ENCODE assay signal across 1 cellular context in the genomic region with DNA sequence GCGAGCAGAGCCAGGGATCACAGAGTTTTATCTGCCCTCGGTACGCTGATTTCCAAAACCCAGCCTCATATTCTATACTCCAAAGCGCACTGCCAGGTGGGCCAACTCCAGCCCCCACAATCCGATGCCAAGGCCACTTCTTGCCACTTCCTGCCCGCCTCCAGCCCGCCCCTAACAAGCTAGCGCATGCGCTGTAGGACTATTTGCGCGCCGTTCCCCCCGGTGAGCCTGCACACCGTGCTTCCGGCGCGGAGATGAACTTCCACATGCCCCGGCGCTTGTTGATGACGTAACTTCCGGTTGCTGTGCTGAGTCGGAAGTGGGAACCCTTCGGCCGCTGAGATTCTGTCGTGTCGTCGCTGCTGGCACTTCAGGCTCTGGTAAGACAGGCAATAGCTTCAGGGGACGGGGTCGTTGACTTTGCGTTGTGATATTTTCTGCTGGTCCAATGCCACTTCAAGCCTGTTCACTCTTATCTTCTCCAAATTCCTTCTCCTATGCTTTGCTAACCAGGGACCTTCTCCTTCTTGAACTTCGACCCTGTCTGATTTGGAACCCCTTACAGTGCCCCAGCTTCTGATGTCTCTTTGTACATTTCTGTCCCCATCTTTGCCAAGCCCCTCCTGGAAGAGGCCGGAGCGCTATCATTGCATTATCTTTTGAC.
TF ChIP-seq lines count a peak whose summit lies in the region.

A gene with protein sequence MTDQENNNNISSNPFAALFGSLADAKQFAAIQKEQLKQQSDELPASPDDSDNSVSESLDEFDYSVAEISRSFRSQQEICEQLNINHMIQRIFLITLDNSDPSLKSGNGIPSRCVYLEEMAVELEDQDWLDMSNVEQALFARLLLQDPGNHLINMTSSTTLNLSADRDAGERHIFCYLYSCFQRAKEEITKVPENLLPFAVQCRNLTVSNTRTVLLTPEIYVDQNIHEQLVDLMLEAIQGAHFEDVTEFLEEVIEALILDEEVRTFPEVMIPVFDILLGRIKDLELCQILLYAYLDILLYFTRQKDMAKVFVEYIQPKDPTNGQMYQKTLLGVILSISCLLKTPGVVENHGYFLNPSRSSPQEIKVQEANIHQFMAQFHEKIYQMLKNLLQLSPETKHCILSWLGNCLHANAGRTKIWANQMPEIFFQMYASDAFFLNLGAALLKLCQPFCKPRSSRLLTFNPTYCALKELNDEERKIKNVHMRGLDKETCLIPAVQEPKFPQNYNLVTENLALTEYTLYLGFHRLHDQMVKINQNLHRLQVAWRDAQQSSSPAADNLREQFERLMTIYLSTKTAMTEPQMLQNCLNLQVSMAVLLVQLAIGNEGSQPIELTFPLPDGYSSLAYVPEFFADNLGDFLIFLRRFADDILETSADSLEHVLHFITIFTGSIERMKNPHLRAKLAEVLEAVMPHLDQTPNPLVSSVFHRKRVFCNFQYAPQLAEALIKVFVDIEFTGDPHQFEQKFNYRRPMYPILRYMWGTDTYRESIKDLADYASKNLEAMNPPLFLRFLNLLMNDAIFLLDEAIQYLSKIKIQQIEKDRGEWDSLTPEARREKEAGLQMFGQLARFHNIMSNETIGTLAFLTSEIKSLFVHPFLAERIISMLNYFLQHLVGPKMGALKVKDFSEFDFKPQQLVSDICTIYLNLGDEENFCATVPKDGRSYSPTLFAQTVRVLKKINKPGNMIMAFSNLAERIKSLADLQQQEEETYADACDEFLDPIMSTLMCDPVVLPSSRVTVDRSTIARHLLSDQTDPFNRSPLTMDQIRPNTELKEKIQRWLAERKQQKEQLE (plus strand): TSS at position 306 of the 664 bp plus-strand sequence. CDS start 5,481 bp downstream, outside the sequence.

TF ChIP-seq in K562, 482 proteins besides CTCF, POLR2A, EP300 and RAD21 (continued from another document and continues in another):
- no peak for TF ChIP-seq KAT2B (IDR thresholded peaks at IDR 0.05; ENCODE audit: low read depth, low read length)
- TF ChIP-seq MYBL2 (IDR thresholded peaks at IDR 0.05; ENCODE audit: low read depth): no peak; the same call in 1 of the 2 replicates
- no peak for TF ChIP-seq MYBL2 (CRISPR knock-in tag; IDR thresholded peaks at IDR 0.05; ENCODE audit: borderline replicate concordance)
- TF ChIP-seq TCF7 (IDR thresholded peaks at IDR 0.05; ENCODE audit: borderline replicate concordance): no peak
- no peak for TF ChIP-seq ESRRB (CRISPR knock-in tag; IDR thresholded peaks at IDR 0.05; ENCODE audit: borderline replicate concordance)
- TF ChIP-seq RNF2 (IDR thresholded peaks at IDR 0.05): no peak
- peak; percentile 59; the same call in 1 of the 2 replicates for TF ChIP-seq NFRKB (IDR thresholded peaks at IDR 0.05; ENCODE audit: low read depth)
- no peak for TF ChIP-seq ZNF263 (CRISPR knock-in tag; IDR thresholded peaks at IDR 0.05; ENCODE audit: borderline replicate concordance)
- TF ChIP-seq, protein P1, sequence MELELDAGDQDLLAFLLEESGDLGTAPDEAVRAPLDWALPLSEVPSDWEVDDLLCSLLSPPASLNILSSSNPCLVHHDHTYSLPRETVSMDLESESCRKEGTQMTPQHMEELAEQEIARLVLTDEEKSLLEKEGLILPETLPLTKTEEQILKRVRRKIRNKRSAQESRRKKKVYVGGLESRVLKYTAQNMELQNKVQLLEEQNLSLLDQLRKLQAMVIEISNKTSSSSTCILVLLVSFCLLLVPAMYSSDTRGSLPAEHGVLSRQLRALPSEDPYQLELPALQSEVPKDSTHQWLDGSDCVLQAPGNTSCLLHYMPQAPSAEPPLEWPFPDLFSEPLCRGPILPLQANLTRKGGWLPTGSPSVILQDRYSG (tag; conservative IDR thresholded peaks at IDR 0.05; ENCODE audit: low read depth): no peak
- TF ChIP-seq, protein P2, sequence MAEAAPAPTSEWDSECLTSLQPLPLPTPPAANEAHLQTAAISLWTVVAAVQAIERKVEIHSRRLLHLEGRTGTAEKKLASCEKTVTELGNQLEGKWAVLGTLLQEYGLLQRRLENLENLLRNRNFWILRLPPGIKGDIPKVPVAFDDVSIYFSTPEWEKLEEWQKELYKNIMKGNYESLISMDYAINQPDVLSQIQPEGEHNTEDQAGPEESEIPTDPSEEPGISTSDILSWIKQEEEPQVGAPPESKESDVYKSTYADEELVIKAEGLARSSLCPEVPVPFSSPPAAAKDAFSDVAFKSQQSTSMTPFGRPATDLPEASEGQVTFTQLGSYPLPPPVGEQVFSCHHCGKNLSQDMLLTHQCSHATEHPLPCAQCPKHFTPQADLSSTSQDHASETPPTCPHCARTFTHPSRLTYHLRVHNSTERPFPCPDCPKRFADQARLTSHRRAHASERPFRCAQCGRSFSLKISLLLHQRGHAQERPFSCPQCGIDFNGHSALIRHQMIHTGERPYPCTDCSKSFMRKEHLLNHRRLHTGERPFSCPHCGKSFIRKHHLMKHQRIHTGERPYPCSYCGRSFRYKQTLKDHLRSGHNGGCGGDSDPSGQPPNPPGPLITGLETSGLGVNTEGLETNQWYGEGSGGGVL (CRISPR knock-in tag; IDR thresholded peaks at IDR 0.05): no peak
- peak; percentile 62; the same call in 1 of the 2 replicates for TF ChIP-seq KAT8 (IDR thresholded peaks at IDR 0.05; ENCODE audit: low read depth)
- no peak for TF ChIP-seq FOXJ3 (CRISPR knock-in tag; IDR thresholded peaks at IDR 0.05)
- 0 out of 2 replicates have a peak, but pooled peaks have one; percentile 17 for TF ChIP-seq TRIM28 (IDR thresholded peaks at IDR 0.05)
- peak; percentile 92 for TF ChIP-seq RBFOX2 (IDR thresholded peaks at IDR 0.05; ENCODE audit: low read depth, low read length)
- TF ChIP-seq, protein P3, sequence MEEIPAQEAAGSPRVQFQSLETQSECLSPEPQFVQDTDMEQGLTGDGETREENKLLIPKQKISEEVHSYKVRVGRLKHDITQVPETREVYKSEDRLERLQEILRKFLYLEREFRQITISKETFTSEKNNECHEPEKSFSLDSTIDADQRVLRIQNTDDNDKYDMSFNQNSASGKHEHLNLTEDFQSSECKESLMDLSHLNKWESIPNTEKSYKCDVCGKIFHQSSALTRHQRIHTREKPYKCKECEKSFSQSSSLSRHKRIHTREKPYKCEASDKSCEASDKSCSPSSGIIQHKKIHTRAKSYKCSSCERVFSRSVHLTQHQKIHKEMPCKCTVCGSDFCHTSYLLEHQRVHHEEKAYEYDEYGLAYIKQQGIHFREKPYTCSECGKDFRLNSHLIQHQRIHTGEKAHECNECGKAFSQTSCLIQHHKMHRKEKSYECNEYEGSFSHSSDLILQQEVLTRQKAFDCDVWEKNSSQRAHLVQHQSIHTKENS (CRISPR knock-in tag; IDR thresholded peaks at IDR 0.05): no peak
- TF ChIP-seq ZNF507 (tag; conservative IDR thresholded peaks at IDR 0.05): no peak
- TF ChIP-seq, protein P4, sequence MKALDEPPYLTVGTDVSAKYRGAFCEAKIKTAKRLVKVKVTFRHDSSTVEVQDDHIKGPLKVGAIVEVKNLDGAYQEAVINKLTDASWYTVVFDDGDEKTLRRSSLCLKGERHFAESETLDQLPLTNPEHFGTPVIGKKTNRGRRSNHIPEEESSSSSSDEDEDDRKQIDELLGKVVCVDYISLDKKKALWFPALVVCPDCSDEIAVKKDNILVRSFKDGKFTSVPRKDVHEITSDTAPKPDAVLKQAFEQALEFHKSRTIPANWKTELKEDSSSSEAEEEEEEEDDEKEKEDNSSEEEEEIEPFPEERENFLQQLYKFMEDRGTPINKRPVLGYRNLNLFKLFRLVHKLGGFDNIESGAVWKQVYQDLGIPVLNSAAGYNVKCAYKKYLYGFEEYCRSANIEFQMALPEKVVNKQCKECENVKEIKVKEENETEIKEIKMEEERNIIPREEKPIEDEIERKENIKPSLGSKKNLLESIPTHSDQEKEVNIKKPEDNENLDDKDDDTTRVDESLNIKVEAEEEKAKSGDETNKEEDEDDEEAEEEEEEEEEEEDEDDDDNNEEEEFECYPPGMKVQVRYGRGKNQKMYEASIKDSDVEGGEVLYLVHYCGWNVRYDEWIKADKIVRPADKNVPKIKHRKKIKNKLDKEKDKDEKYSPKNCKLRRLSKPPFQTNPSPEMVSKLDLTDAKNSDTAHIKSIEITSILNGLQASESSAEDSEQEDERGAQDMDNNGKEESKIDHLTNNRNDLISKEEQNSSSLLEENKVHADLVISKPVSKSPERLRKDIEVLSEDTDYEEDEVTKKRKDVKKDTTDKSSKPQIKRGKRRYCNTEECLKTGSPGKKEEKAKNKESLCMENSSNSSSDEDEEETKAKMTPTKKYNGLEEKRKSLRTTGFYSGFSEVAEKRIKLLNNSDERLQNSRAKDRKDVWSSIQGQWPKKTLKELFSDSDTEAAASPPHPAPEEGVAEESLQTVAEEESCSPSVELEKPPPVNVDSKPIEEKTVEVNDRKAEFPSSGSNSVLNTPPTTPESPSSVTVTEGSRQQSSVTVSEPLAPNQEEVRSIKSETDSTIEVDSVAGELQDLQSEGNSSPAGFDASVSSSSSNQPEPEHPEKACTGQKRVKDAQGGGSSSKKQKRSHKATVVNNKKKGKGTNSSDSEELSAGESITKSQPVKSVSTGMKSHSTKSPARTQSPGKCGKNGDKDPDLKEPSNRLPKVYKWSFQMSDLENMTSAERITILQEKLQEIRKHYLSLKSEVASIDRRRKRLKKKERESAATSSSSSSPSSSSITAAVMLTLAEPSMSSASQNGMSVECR (CRISPR knock-in tag; IDR thresholded peaks at IDR 0.05): no peak; the same call in 1 of the 2 replicates
- peak; percentile 90; the same call in 1 of the 2 replicates for TF ChIP-seq PHF8 (IDR thresholded peaks at IDR 0.05; ENCODE audit: borderline replicate concordance, low read length)
- TF ChIP-seq, protein P5, sequence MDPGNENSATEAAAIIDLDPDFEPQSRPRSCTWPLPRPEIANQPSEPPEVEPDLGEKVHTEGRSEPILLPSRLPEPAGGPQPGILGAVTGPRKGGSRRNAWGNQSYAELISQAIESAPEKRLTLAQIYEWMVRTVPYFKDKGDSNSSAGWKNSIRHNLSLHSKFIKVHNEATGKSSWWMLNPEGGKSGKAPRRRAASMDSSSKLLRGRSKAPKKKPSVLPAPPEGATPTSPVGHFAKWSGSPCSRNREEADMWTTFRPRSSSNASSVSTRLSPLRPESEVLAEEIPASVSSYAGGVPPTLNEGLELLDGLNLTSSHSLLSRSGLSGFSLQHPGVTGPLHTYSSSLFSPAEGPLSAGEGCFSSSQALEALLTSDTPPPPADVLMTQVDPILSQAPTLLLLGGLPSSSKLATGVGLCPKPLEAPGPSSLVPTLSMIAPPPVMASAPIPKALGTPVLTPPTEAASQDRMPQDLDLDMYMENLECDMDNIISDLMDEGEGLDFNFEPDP (CRISPR knock-in tag; IDR thresholded peaks at IDR 0.05): no peak
- TF ChIP-seq CEBPG (CRISPR knock-in tag; IDR thresholded peaks at IDR 0.05): peak; percentile 76; the same call in 1 of the 2 replicates
- peak; percentile 90 to 94 for TF ChIP-seq CEBPG (tag; conservative IDR thresholded peaks at IDR 0.05 in 1 of 2, IDR thresholded peaks at IDR 0.05 in 1 of 2)
- TF ChIP-seq MCM2 (IDR thresholded peaks at IDR 0.05; ENCODE audit: low read depth): no peak
- peak; percentile 92 for TF ChIP-seq EP400 (IDR thresholded peaks at IDR 0.05)
- no peak for TF ChIP-seq ZBTB17 (CRISPR knock-in tag; IDR thresholded peaks at IDR 0.05)
- TF ChIP-seq ZNF253 (CRISPR knock-in tag; conservative IDR thresholded peaks at IDR 0.05): no peak
- peak in 1 of 2 experiments; percentile 99; a peak in 2 of 3 replicates for TF ChIP-seq CBX3 (IDR thresholded peaks at IDR 0.05; ENCODE audit: borderline replicate concordance in 1 of 2, low read length in 2 of 2)
- TF ChIP-seq, protein P6, sequence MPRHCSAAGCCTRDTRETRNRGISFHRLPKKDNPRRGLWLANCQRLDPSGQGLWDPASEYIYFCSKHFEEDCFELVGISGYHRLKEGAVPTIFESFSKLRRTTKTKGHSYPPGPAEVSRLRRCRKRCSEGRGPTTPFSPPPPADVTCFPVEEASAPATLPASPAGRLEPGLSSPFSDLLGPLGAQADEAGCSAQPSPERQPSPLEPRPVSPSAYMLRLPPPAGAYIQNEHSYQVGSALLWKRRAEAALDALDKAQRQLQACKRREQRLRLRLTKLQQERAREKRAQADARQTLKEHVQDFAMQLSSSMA (CRISPR knock-in tag; IDR thresholded peaks at IDR 0.05): no peak
- TF ChIP-seq, protein P7, sequence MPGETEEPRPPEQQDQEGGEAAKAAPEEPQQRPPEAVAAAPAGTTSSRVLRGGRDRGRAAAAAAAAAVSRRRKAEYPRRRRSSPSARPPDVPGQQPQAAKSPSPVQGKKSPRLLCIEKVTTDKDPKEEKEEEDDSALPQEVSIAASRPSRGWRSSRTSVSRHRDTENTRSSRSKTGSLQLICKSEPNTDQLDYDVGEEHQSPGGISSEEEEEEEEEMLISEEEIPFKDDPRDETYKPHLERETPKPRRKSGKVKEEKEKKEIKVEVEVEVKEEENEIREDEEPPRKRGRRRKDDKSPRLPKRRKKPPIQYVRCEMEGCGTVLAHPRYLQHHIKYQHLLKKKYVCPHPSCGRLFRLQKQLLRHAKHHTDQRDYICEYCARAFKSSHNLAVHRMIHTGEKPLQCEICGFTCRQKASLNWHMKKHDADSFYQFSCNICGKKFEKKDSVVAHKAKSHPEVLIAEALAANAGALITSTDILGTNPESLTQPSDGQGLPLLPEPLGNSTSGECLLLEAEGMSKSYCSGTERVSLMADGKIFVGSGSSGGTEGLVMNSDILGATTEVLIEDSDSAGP (CRISPR knock-in tag; IDR thresholded peaks at IDR 0.05): no peak
- TF ChIP-seq ZNF174 (CRISPR knock-in tag; IDR thresholded peaks at IDR 0.05): no peak
- TF ChIP-seq JUND (IDR thresholded peaks at IDR 0.05; ENCODE audit: borderline replicate concordance, low read depth, low read length): peak; percentile 88
- peak; percentile 73; the same call in 2 of the 3 replicates for TF ChIP-seq JUND (tag; IDR thresholded peaks at IDR 0.05; ENCODE audit: borderline replicate concordance, low read depth, low read length)
- TF ChIP-seq POLR2AphosphoS2 (IDR thresholded peaks at IDR 0.05; ENCODE audit: low read length): no peak
- no peak for TF ChIP-seq ILF3 (IDR thresholded peaks at IDR 0.05; ENCODE audit: borderline replicate concordance)
- TF ChIP-seq CTBP1 (IDR thresholded peaks at IDR 0.05; ENCODE audit: borderline replicate concordance): 0 out of 2 replicates have a peak, but pooled peaks have one; percentile 15
- no peak for TF ChIP-seq RBM34 (IDR thresholded peaks at IDR 0.05; ENCODE audit: borderline replicate concordance, insufficient read depth, low read length)
- peak; percentile 73; a peak in 2 of 4 replicates for TF ChIP-seq SIN3A (IDR thresholded peaks at IDR 0.05; ENCODE audit: borderline replicate concordance in 2 of 2, control insufficient read depth in 1 of 2, low read depth in 2 of 2, low read length in 2 of 2)
- TF ChIP-seq ELF2 (CRISPR knock-in tag; IDR thresholded peaks at IDR 0.05): peak; percentile 95
- peak; percentile 20; the same call in 1 of the 2 replicates for TF ChIP-seq ESRRA (IDR thresholded peaks at IDR 0.05; ENCODE audit: borderline replicate concordance, low read depth)
- peak; percentile 85 to 89 for TF ChIP-seq FOXK2 (conservative IDR thresholded peaks at IDR 0.05 in 1 of 2, IDR thresholded peaks at IDR 0.05 in 1 of 2; ENCODE audit: low read depth in 2 of 2)
- TF ChIP-seq, protein P8, sequence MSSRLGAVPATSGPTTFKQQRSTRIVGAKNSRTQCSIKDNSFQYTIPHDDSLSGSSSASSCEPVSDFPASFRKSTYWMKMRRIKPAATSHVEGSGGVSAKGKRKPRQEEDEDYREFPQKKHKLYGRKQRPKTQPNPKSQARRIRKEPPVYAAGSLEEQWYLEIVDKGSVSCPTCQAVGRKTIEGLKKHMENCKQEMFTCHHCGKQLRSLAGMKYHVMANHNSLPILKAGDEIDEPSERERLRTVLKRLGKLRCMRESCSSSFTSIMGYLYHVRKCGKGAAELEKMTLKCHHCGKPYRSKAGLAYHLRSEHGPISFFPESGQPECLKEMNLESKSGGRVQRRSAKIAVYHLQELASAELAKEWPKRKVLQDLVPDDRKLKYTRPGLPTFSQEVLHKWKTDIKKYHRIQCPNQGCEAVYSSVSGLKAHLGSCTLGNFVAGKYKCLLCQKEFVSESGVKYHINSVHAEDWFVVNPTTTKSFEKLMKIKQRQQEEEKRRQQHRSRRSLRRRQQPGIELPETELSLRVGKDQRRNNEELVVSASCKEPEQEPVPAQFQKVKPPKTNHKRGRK (tag; IDR thresholded peaks at IDR 0.05): no peak
- TF ChIP-seq NR3C1 (CRISPR knock-in tag; IDR thresholded peaks at IDR 0.05): no peak
